ENCODE assay signal across 26 cellular contexts in the genomic region with DNA sequence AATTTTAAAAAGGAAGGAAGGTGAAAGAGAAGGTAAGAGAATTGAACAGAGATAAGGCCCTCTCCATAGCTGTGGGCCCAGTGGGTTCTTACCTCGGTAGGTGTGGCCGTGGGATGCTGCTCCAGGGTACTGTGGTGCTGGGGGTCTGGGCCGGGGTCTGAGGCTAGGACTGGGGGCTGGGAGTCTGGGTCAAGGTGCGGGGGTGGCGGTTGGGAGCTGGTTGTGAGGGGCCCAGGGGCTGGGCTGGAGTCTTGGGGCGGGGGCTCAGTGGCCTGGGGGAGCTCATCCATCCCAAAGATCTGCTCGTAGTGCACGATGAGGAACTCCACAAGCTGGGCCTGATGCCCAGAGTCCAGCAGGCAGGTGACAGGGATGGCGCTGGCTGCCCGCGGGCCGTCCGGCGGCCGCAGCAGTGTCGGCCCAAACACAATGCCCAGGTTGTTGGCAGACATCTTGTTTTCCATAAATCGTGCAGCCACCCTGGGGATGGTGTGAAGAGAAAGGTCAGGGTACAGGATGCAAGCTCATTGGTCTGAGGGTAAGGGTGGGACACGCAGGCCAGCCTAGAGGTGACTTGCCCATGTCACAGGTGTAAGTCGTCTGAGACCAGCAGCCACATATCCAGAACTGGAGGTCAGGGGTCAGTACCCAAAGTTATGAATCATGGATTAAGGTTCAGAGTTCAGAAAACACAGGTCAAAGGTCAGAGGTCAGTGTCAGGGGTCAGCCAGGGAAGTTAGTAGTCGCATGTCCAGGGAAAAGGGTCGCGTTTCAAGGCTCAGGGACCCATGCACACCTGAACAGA. TPM values are rescaled to one million over a fixed set of nuclear protein-coding genes. Genes with fewer than 3 reads are reported as not detected.
DNase-seq lines count a peak whose midpoint lies in the region; ATAC-seq, FAIRE-seq and TF ChIP-seq lines count a peak whose summit lies in the region.
"Had no signal": no experiment of that assay in that cellular context is flagged by ENCODE, and none has a peak within 500 bp of the region (broad histone marks: within the 10 kb centered on the region; RNA-seq: fewer than 3 reads in every experiment).

No MANE protein-coding gene starts in this region.

- no peak for FAIRE-seq in K562 (lab: Jason Lieb, UNC)
- FAIRE-seq: colon had no signal

- H3K79me2 ChIP-seq in K562 (ENCODE audit: control insufficient read depth, insufficient read depth, low read length), result no peaks in the 10 kb centered on the region

- no peaks in the 10 kb centered on the region for H3K27me3 Mint-ChIP-seq in T-helper 1 cell treated with Interleukin-12 subunit alpha and Interleukin-12 subunit beta and Interleukin-4 antibody, amounts not matched to agents 30 μg/mL and 1 μg/mL, for 36 hours (ENCODE audit: low read depth)
- H3K27me3 Mint-ChIP-seq in Caco-2 (ENCODE audit: insufficient read depth, unreplicated experiment), result no peaks in the 10 kb centered on the region
- H3K27me3 Mint-ChIP-seq in neural crest cell (ENCODE audit: low read depth), result no peaks in the 10 kb centered on the region
- H3K27me3 Mint-ChIP-seq: activated T-helper 17 cell treated with anti-CD3 and anti-CD28 coated beads, Interleukin-2, amount 50 U/mL, for 72 hours; naive B cell had no signal

- POLR2A ChIA-PET in Caco-2 (lab: Charles Lee), result no interaction called here
- POLR2A ChIA-PET in K562 (lab: Yijun Ruan, JAX), result interaction anchor here (0.6 to 1.2 kb wide), 3 partner anchors 9 to 174 kb away, joined by 3 to 4 read pairs (median 3); no protein-coding TSS in a partner anchor

- WGBS in K562 (ENCODE audit: insufficient coverage, low coverage, missing lambda C conversion rate), result 90% methylated on average over 15 of the region's 22 CpGs

- TF ChIP-seq CTCF in Caco-2 (IDR thresholded peaks at IDR 0.05; ENCODE audit: insufficient read depth in 1 of 2, low read depth in 1 of 2, low read length in 1 of 2, severe bottlenecking in 1 of 2, unreplicated experiment in 1 of 2) (no peak), K562 (IDR thresholded peaks at IDR 0.05 in 2 of 3, conservative IDR thresholded peaks at IDR 0.05 in 1 of 3; ENCODE audit: insufficient read depth in 2 of 3, low read depth in 1 of 3, low read length in 3 of 3) (no peak), neural crest cell (conservative IDR thresholded peaks at IDR 0.05) (no peak), brain microvascular endothelial cell (IDR thresholded peaks at IDR 0.05; ENCODE audit: low read depth, low read length, missing control alignments) (no peak)

- in situ Hi-C loops in K562 (cut with MboI) (loop anchor here (25.0 kb wide), 1 partner anchor 97 kb away; a partner anchor contains a TSS), brain microvascular endothelial cell (cut with HindIII; ENCODE audit: low pct_ligation_motif_present, low sequenced_read_pairs) (no loop called here)

- H3K4me2 ChIP-seq in K562 (ENCODE audit: insufficient read depth, low read length), result no peak overlapping the region

- CTCF ChIA-PET in Caco-2 (lab: Charles Lee), result no interaction called here
- CTCF ChIA-PET in K562 (lab: Yijun Ruan, JAX; ENCODE audit: low intra/inter-chr PET ratio), result no interaction called here

- DNase-seq in T-helper 1 cell, result no peak
- DNase-seq in Caco-2, result no peak
- DNase-seq in K562 (ENCODE audit: extremely low read depth in 1 of 4, low spot score in 3 of 4), result peak in 1 of 4 experiments; percentile 14
- no peak for DNase-seq in neural crest cell (ENCODE audit: low read depth, low spot score)
- no peak for DNase-seq in brain microvascular endothelial cell
- DNase-seq: DMS79; effector memory CD4-positive, alpha-beta T cell; foreskin keratinocyte; H9; mesendoderm; naive B cell; NCI-H1105 treated with DMSO at 0.1 percent for 48 hours; NCI-H2029; NCI-H2227 treated with DMSO at 0.1 percent for 48 hours; NCI-H69; SJCRH30; stomach; tibial artery had no signal

- no peaks in the 10 kb centered on the region for H3K9me3 Mint-ChIP-seq in T-helper 1 cell treated with Interleukin-12 subunit alpha and Interleukin-12 subunit beta and Interleukin-4 antibody, amounts not matched to agents 30 μg/mL and 1 μg/mL, for 36 hours
- H3K9me3 Mint-ChIP-seq in Caco-2 (ENCODE audit: unreplicated experiment) (no peaks in the 10 kb centered on the region), neural crest cell (no peaks in the 10 kb centered on the region)
- H3K9me3 Mint-ChIP-seq: activated T-helper 17 cell treated with anti-CD3 and anti-CD28 coated beads, Interleukin-2, amount 50 U/mL, for 72 hours; H9; naive B cell had no signal

- H4K20me1 ChIP-seq in K562 (replicated peaks; ENCODE audit: control insufficient read depth, insufficient read depth, low read length), result no peaks in the 10 kb centered on the region

- H3K27ac ChIP-seq in K562 (ENCODE audit: extremely low read depth, low read depth, low read length) (no peak overlapping the region), brain microvascular endothelial cell (no peak overlapping the region)
- H3K27ac ChIP-seq: 22Rv1, foreskin keratinocyte, SJCRH30, stomach, tibial artery had no signal

- H3K27me3 ChIP-seq in Caco-2 (replicated peaks; ENCODE audit: control insufficient read depth, insufficient read depth, low read length) (no peaks in the 10 kb centered on the region), K562 (ENCODE audit: control insufficient read depth in 2 of 2, insufficient read depth in 2 of 2, low read length in 2 of 2) (no peaks in the 10 kb centered on the region), brain microvascular endothelial cell (replicated peaks) (no peaks in the 10 kb centered on the region)
- H3K27me3 ChIP-seq: foreskin keratinocyte, SJCRH30 had no signal

- no peak overlapping the region for H3K4me3 ChIP-seq in Caco-2 (ENCODE audit: low read depth, low read length)
- H3K4me3 ChIP-seq in K562, result no peak overlapping the region
- no peak overlapping the region for H3K4me3 ChIP-seq in brain microvascular endothelial cell (ENCODE audit: low read depth, low read length)
- H3K4me3 ChIP-seq: SJCRH30, stomach, tibial artery had no signal

- no TSS peak for BruUV-seq in Caco-2 (replicated peaks; lab: Mats Ljungman, UMichigan)
- no TSS peak for BruUV-seq in K562 (replicated peaks; lab: Mats Ljungman, UMichigan)

- H3K36me3 ChIP-seq in Caco-2 (ENCODE audit: control insufficient read depth, insufficient read depth, low read length) (no peaks in the 10 kb centered on the region; the same call in 1 of the 2 replicates), K562 (ENCODE audit: control insufficient read depth, insufficient read depth, low read length) (peaks cover 39% of the 10 kb centered on the region; the same call in 2 of the 3 replicates), brain microvascular endothelial cell (replicated peaks) (peaks cover 37% of the 10 kb centered on the region)

- no peak for TF ChIP-seq EP300 in K562 (IDR thresholded peaks at IDR 0.05; ENCODE audit: low read length)

- TF ChIP-seq RAD21 in K562 (CRISPR knock-in tag; conservative IDR thresholded peaks at IDR 0.05 in 1 of 2, IDR thresholded peaks at IDR 0.05 in 1 of 2), result no peak

- H3K9me3 ChIP-seq in Caco-2 (no peaks in the 10 kb centered on the region), K562 (replicated peaks; ENCODE audit: control insufficient read depth, insufficient read depth, low read depth, low read length) (no peaks in the 10 kb centered on the region)
- H3K9me3 ChIP-seq: SJCRH30, stomach, tibial artery had no signal

- H3K4me1 Mint-ChIP-seq in T-helper 1 cell treated with Interleukin-12 subunit alpha and Interleukin-12 subunit beta and Interleukin-4 antibody, amounts not matched to agents 30 μg/mL and 1 μg/mL, for 36 hours (ENCODE audit: low read depth), result peaks cover 16% of the 10 kb centered on the region
- H3K4me1 Mint-ChIP-seq in Caco-2 (ENCODE audit: low read depth, unreplicated experiment) (no peaks in the 10 kb centered on the region), neural crest cell (peaks cover under 1% of the 10 kb centered on the region)

- H3K9ac ChIP-seq in K562 (ENCODE audit: insufficient read depth in 1 of 2, low read depth in 2 of 2, low read length in 2 of 2), result no peak overlapping the region

- intact Hi-C loops in Caco-2 (cut with micrococcal nuclease; ENCODE audit: unreplicated experiment), result no loop called here
- intact Hi-C loops in K562 (cut with micrococcal nuclease), result no loop called here

- no peak overlapping the region for H3K4me3 Mint-ChIP-seq in T-helper 1 cell treated with Interleukin-12 subunit alpha and Interleukin-12 subunit beta and Interleukin-4 antibody, amounts not matched to agents 30 μg/mL and 1 μg/mL, for 36 hours
- H3K4me3 Mint-ChIP-seq in Caco-2 (ENCODE audit: unreplicated experiment), result no peak overlapping the region
- no peak overlapping the region for H3K4me3 Mint-ChIP-seq in neural crest cell
- H3K4me3 Mint-ChIP-seq: activated T-helper 17 cell treated with anti-CD3 and anti-CD28 coated beads, Interleukin-2, amount 50 U/mL, for 72 hours; H9 had no signal

- H3K36me3 Mint-ChIP-seq in T-helper 1 cell treated with Interleukin-12 subunit alpha and Interleukin-12 subunit beta and Interleukin-4 antibody, amounts not matched to agents 30 μg/mL and 1 μg/mL, for 36 hours (ENCODE audit: low read depth), result peaks cover 44% of the 10 kb centered on the region
- H3K36me3 Mint-ChIP-seq in Caco-2 (ENCODE audit: insufficient read depth, unreplicated experiment) (peaks cover 24% of the 10 kb centered on the region), neural crest cell (ENCODE audit: low read depth) (peaks cover 11% of the 10 kb centered on the region)

- no peaks in the 10 kb centered on the region for H3K4me1 ChIP-seq in Caco-2
- H3K4me1 ChIP-seq in K562 (replicated peaks in 1 of 2; ENCODE audit: control insufficient read depth in 2 of 2, insufficient read depth in 2 of 2, low read length in 2 of 2), result peaks cover 0 to 20% of the 10 kb centered on the region in 2 experiments; a peak in 2 of 5 replicates
- H3K4me1 ChIP-seq: foreskin keratinocyte, SJCRH30, tibial artery had no signal

- H3K27ac Mint-ChIP-seq in T-helper 1 cell treated with Interleukin-12 subunit alpha and Interleukin-12 subunit beta and Interleukin-4 antibody, amounts not matched to agents 30 μg/mL and 1 μg/mL, for 36 hours, result peak overlapping the region; percentile 64
- peak overlapping the region; percentile 11 for H3K27ac Mint-ChIP-seq in Caco-2 (ENCODE audit: unreplicated experiment)
- H3K27ac Mint-ChIP-seq in neural crest cell (ENCODE audit: unreplicated experiment), result peak overlapping the region; percentile 22
- H3K27ac Mint-ChIP-seq: H9 had no signal

- TF ChIP-seq POLR2A in K562 (conservative IDR thresholded peaks at IDR 0.05), result no peak

- H2AFZ ChIP-seq in K562 (ENCODE audit: low read depth, low read length), result no peak overlapping the region

- H3K9me1 ChIP-seq in K562 (ENCODE audit: control insufficient read depth, insufficient read depth, low read length), result no peaks in the 10 kb centered on the region

- ATAC-seq in K562 (no peak), HG03095 (IDR thresholded peaks at IDR 0.05; ENCODE audit: unreplicated experiment) (no peak), GM19035 (IDR thresholded peaks at IDR 0.05; ENCODE audit: unreplicated experiment) (no peak)
- ATAC-seq: esophagus mucosa, foreskin keratinocyte, sciatic nerve had no signal

RNA-seq across cellular contexts. Expression of a gene that starts 5.9 kb away (rescaled TPM):
- 29.3 and 31.3 TPM in 2 replicates for total RNA-seq in Caco-2 (2022)
- 44.7 and 88.0 TPM in 2 replicates for total RNA-seq in K562 (2011; cell fraction: chromatin; rRNA removed; ENCODE audit: low replicate concordance)
- total RNA-seq in K562 (2011; cell fraction: nucleolus; rRNA removed), result 27.1 and 27.2 TPM in 2 replicates
- total RNA-seq in K562 (2011; cell fraction: nucleoplasm; rRNA removed), result 34.0 and 49.1 TPM in 2 replicates
- total RNA-seq in K562 (2014; rRNA removed), result 2.3 and 3.3 TPM in 2 replicates
- 1.8 and 1.9 TPM in 2 replicates for total RNA-seq in K562 (2014; rRNA removed; fragmentation: Illumina TruSeq; extraction: Trizol)
- total RNA-seq in K562 (2015; rRNA removed; fragmentation: Illumina TruSeq; extraction: Trizol), result 4.0 and 4.4 TPM in 2 replicates
- total RNA-seq in K562 (2021), result 7.0 and 10.3 TPM in 2 replicates
- 4.4 and 9.4 TPM in 2 replicates for polyA plus RNA-seq in K562 (2011; rRNA removed)
- 7.7 and 7.9 TPM in 2 replicates for polyA plus RNA-seq in K562 (2011; cell fraction: cytosol; rRNA removed)
- 76.8 and 108 TPM in 2 replicates for polyA plus RNA-seq in K562 (2011; cell fraction: nucleus; rRNA removed)
- polyA plus RNA-seq in K562 (2012), result 9.5 and 18.9 TPM in 2 replicates
- polyA plus RNA-seq in K562 (2014; fragmentation: Illumina TruSeq; extraction: Trizol), result 6.5 and 7.8 TPM in 2 replicates
- polyA plus RNA-seq in K562 (2014; fragmentation: Nextera tagmentation; extraction: Ambion mirVana), result under 1 TPM; 0.63 TPM
- polyA plus RNA-seq in K562 (2014; rRNA removed), result 8.1 and 13.8 TPM in 2 replicates
- 2.7 and 3.6 TPM in 2 replicates for polyA minus RNA-seq in K562 (2011; rRNA and poly(A)+ RNA removed)
- 1.6 and 2.5 TPM in 2 replicates for polyA minus RNA-seq in K562 (2011; cell fraction: cytosol; rRNA and poly(A)+ RNA removed)
- polyA minus RNA-seq in K562 (2011; cell fraction: nucleus; rRNA and poly(A)+ RNA removed), result 6.6 and 7.2 TPM in 2 replicates
- 115 and 116 TPM in 2 replicates for total RNA-seq in neural crest cell

RNA-seq across cellular contexts. Expression of a gene that starts 9.5 kb away (rescaled TPM):
- total RNA-seq in Caco-2 (2022), result 8.6 and 10.4 TPM in 2 replicates
- total RNA-seq in K562 (2011; cell fraction: chromatin; rRNA removed; ENCODE audit: low replicate concordance), result 36.6 and 78.6 TPM in 2 replicates
- 26.7 and 27.8 TPM in 2 replicates for total RNA-seq in K562 (2011; cell fraction: nucleolus; rRNA removed)
- 17.3 and 24.6 TPM in 2 replicates for total RNA-seq in K562 (2011; cell fraction: nucleoplasm; rRNA removed)
- total RNA-seq in K562 (2014; rRNA removed), result 9.9 and 12.6 TPM in 2 replicates
- total RNA-seq in K562 (2014; rRNA removed; fragmentation: Illumina TruSeq; extraction: Trizol), result 2.2 and 3.9 TPM in 2 replicates
- total RNA-seq in K562 (2015; rRNA removed; fragmentation: Illumina TruSeq; extraction: Trizol), result 3.2 and 3.3 TPM in 2 replicates
- total RNA-seq in K562 (2021), result 13.5 and 15.8 TPM in 2 replicates
- 2.9 and 5.1 TPM in 2 replicates for polyA plus RNA-seq in K562 (2011; rRNA removed)
- polyA plus RNA-seq in K562 (2011; cell fraction: cytosol; rRNA removed), result 2.3 and 3.5 TPM in 2 replicates
- 27.3 and 36.6 TPM in 2 replicates for polyA plus RNA-seq in K562 (2011; cell fraction: nucleus; rRNA removed)
- polyA plus RNA-seq in K562 (2012), result 8.7 and 16.6 TPM in 2 replicates
- 5.4 and 6.3 TPM in 2 replicates for polyA plus RNA-seq in K562 (2014; fragmentation: Illumina TruSeq; extraction: Trizol)
- polyA plus RNA-seq in K562 (2014; fragmentation: Nextera tagmentation; extraction: Ambion mirVana), result under 1 TPM; 0.14 to 0.38 TPM
- 6.8 and 12.5 TPM in 2 replicates for polyA plus RNA-seq in K562 (2014; rRNA removed)
- polyA minus RNA-seq in K562 (2011; rRNA and poly(A)+ RNA removed), result 5.1 and 5.4 TPM in 2 replicates
- 3.7 and 6.4 TPM in 2 replicates for polyA minus RNA-seq in K562 (2011; cell fraction: cytosol; rRNA and poly(A)+ RNA removed)
- polyA minus RNA-seq in K562 (2011; cell fraction: nucleus; rRNA and poly(A)+ RNA removed), result 6.6 and 8.1 TPM in 2 replicates
- 20.6 and 25.1 TPM in 2 replicates for total RNA-seq in neural crest cell

RNA-seq across cellular contexts. Expression of a gene that starts 15.4 kb away (rescaled TPM):
- total RNA-seq in Caco-2 (2022), result 3.5 and 3.6 TPM in 2 replicates
- total RNA-seq in K562 (2011; cell fraction: chromatin; rRNA removed; ENCODE audit: low replicate concordance), result 4.4 and 8.4 TPM in 2 replicates
- total RNA-seq in K562 (2011; cell fraction: nucleolus; rRNA removed), result 4.8 and 5.3 TPM in 2 replicates
- total RNA-seq in K562 (2011; cell fraction: nucleoplasm; rRNA removed), result 3.2 and 4.2 TPM in 2 replicates
- total RNA-seq in K562 (2014; rRNA removed), result 1.2 and 2.2 TPM in 2 replicates
- 0.73 and 0.86 TPM in 2 replicates for total RNA-seq in K562 (2014; rRNA removed; fragmentation: Illumina TruSeq; extraction: Trizol)
- 2.0 and 2.1 TPM in 2 replicates for total RNA-seq in K562 (2015; rRNA removed; fragmentation: Illumina TruSeq; extraction: Trizol)
- 2.0 and 2.1 TPM in 2 replicates for total RNA-seq in K562 (2021)
- polyA plus RNA-seq in K562 (2011; rRNA removed), result 2.7 and 3.1 TPM in 2 replicates
- 2.3 and 3.1 TPM in 2 replicates for polyA plus RNA-seq in K562 (2011; cell fraction: cytosol; rRNA removed)
- polyA plus RNA-seq in K562 (2011; cell fraction: nucleus; rRNA removed), result 5.2 and 12.2 TPM in 2 replicates
- 2.0 and 4.6 TPM in 2 replicates for polyA plus RNA-seq in K562 (2012)
- 0.92 and 2.5 TPM in 2 replicates for polyA plus RNA-seq in K562 (2014; fragmentation: Illumina TruSeq; extraction: Trizol)
- under 1 TPM in 1 of 2 experiments, not detected in 1; 0.11 TPM for polyA plus RNA-seq in K562 (2014; fragmentation: Nextera tagmentation; extraction: Ambion mirVana)
- 3.8 and 5.9 TPM in 2 replicates for polyA plus RNA-seq in K562 (2014; rRNA removed)
- 0.98 and 1.0 TPM in 2 replicates for polyA minus RNA-seq in K562 (2011; rRNA and poly(A)+ RNA removed)
- 1.8 TPM in 1 of 2 replicates, not detected in the other for polyA minus RNA-seq in K562 (2011; cell fraction: cytosol; rRNA and poly(A)+ RNA removed)
- polyA minus RNA-seq in K562 (2011; cell fraction: nucleus; rRNA and poly(A)+ RNA removed), result 3.2 and 3.4 TPM in 2 replicates
- total RNA-seq in neural crest cell, result 7.5 and 7.7 TPM in 2 replicates

RNA-seq across cellular contexts. Expression of a gene that starts 29.6 kb away (rescaled TPM):
- total RNA-seq in Caco-2 (2022) (83.0 and 93.1 TPM in 2 replicates), K562 (2014; rRNA removed) (32.5 and 41.6 TPM in 2 replicates), K562 (2014; rRNA removed; fragmentation: Illumina TruSeq; extraction: Trizol) (20.1 and 21.6 TPM in 2 replicates), K562 (2015; rRNA removed; fragmentation: Illumina TruSeq; extraction: Trizol) (19.6 and 21.8 TPM in 2 replicates), K562 (2021) (68.0 and 83.8 TPM in 2 replicates), neural crest cell (75.1 and 81.0 TPM in 2 replicates)
- total RNA-seq in K562 (2011; cell fraction: chromatin; rRNA removed; ENCODE audit: low replicate concordance), result 206 and 610 TPM in 2 replicates
- total RNA-seq in K562 (2011; cell fraction: nucleolus; rRNA removed), result 371 and 377 TPM in 2 replicates
- total RNA-seq in K562 (2011; cell fraction: nucleoplasm; rRNA removed), result 207 and 218 TPM in 2 replicates
- polyA plus RNA-seq in K562 (2011; rRNA removed) (23.1 and 45.6 TPM in 2 replicates), K562 (2014; fragmentation: Illumina TruSeq; extraction: Trizol) (27.9 and 46.9 TPM in 2 replicates), K562 (2014; fragmentation: Nextera tagmentation; extraction: Ambion mirVana) (1 to 10 TPM in 1 of 2 experiments, under 1 TPM in 1; 0.90 to 1.8 TPM), K562 (2014; rRNA removed) (49.2 and 58.9 TPM in 2 replicates)
- polyA plus RNA-seq in K562 (2011; cell fraction: cytosol; rRNA removed), result 27.8 and 39.0 TPM in 2 replicates
- polyA plus RNA-seq in K562 (2011; cell fraction: nucleus; rRNA removed), result 418 and 536 TPM in 2 replicates
- 43.7 and 80.1 TPM in 2 replicates for polyA plus RNA-seq in K562 (2012)
- polyA minus RNA-seq in K562 (2011; rRNA and poly(A)+ RNA removed), result 35.7 and 39.3 TPM in 2 replicates
- 32.4 and 39.3 TPM in 2 replicates for polyA minus RNA-seq in K562 (2011; cell fraction: cytosol; rRNA and poly(A)+ RNA removed)
- 107 and 134 TPM in 2 replicates for polyA minus RNA-seq in K562 (2011; cell fraction: nucleus; rRNA and poly(A)+ RNA removed)

RNA-seq across cellular contexts. Expression of a gene that starts 34.7 kb away (rescaled TPM):
- total RNA-seq in Caco-2 (2022) (11.8 and 12.5 TPM in 2 replicates), K562 (2014; rRNA removed) (9.5 and 10.6 TPM in 2 replicates), K562 (2014; rRNA removed; fragmentation: Illumina TruSeq; extraction: Trizol) (19.3 and 19.8 TPM in 2 replicates), K562 (2015; rRNA removed; fragmentation: Illumina TruSeq; extraction: Trizol) (14.6 and 14.7 TPM in 2 replicates), K562 (2021) (13.1 and 17.5 TPM in 2 replicates), neural crest cell (16.2 and 18.2 TPM in 2 replicates)
- total RNA-seq in K562 (2011; cell fraction: chromatin; rRNA removed; ENCODE audit: low replicate concordance), result 25.4 and 44.7 TPM in 2 replicates
- total RNA-seq in K562 (2011; cell fraction: nucleolus; rRNA removed), result 19.6 and 22.2 TPM in 2 replicates
- total RNA-seq in K562 (2011; cell fraction: nucleoplasm; rRNA removed), result 33.1 and 41.5 TPM in 2 replicates
- polyA plus RNA-seq in K562 (2011; rRNA removed) (14.9 and 20.3 TPM in 2 replicates), K562 (2014; fragmentation: Illumina TruSeq; extraction: Trizol) (10.6 and 11.1 TPM in 2 replicates), K562 (2014; fragmentation: Nextera tagmentation; extraction: Ambion mirVana) (10 to 100 TPM in 1 of 2 experiments, 1 to 10 TPM in 1; 9.6 to 11.8 TPM), K562 (2014; rRNA removed) (8.6 and 12.4 TPM in 2 replicates)
- 4.6 and 7.6 TPM in 2 replicates for polyA plus RNA-seq in K562 (2011; cell fraction: cytosol; rRNA removed)
- polyA plus RNA-seq in K562 (2011; cell fraction: nucleus; rRNA removed), result 6.4 and 7.7 TPM in 2 replicates
- polyA plus RNA-seq in K562 (2012), result 7.0 and 7.5 TPM in 2 replicates
- 28.3 and 34.7 TPM in 2 replicates for polyA minus RNA-seq in K562 (2011; rRNA and poly(A)+ RNA removed)
- 7.5 and 7.6 TPM in 2 replicates for polyA minus RNA-seq in K562 (2011; cell fraction: cytosol; rRNA and poly(A)+ RNA removed)
- 4.4 and 9.1 TPM in 2 replicates for polyA minus RNA-seq in K562 (2011; cell fraction: nucleus; rRNA and poly(A)+ RNA removed)

Comparison
In these comparisons a context has a peak if more than half of its experiments do, and no peak if none do; other contexts are left out.
1. H3K27ac Mint-ChIP-seq: peak in every context shown above with its lines; median percentile 64 in T-helper 1 cell treated with Interleukin-12 subunit alpha and Interleukin-12 subunit beta and Interleukin-4 antibody, amounts not matched to agents 30 μg/mL and 1 μg/mL, for 36 hours; 22 in neural crest cell; 11 in Caco-2.